In genomic region chr12:12018454-12018853, GRCh38 we compare ENCODE assay signal across 11 cellular contexts. TPM values are rescaled to one million over a fixed set of nuclear protein-coding genes. Genes with fewer than 3 reads are reported as not detected.
DNase-seq lines count a peak whose midpoint lies in the region; ATAC-seq and TF ChIP-seq lines count a peak whose summit lies in the region.
"Had no signal": no experiment of that assay in that cellular context is flagged by ENCODE, and none has a peak within 500 bp of the region (broad histone marks: within the 10 kb centered on the region; RNA-seq: fewer than 3 reads in every experiment).

No MANE protein-coding gene starts in this region.

- H3K4me2 ChIP-seq in PC-9, result no peak overlapping the region

- H3K27me3 ChIP-seq in esophagus muscularis mucosa (no peaks in the 10 kb centered on the region), PC-9 (ENCODE audit: insufficient read depth, low read depth) (no peaks in the 10 kb centered on the region)

- WGBS in esophagus muscularis mucosa, result 61% methylated on average over 8 of the region's 8 CpGs

- intact Hi-C loops in left ventricle myocardium superior (cut with micrococcal nuclease) (no loop called here), esophagus muscularis mucosa (cut with DNase I) (no loop called here), PC-9 (cut with micrococcal nuclease; ENCODE audit: unreplicated experiment) (no loop called here)

- no peak for TF ChIP-seq EP300 in esophagus muscularis mucosa (IDR thresholded peaks at IDR 0.05)

- TF ChIP-seq CTCF in esophagus muscularis mucosa (IDR thresholded peaks at IDR 0.05) (no peak), PC-9 (conservative IDR thresholded peaks at IDR 0.05) (no peak)

- POLR2A ChIA-PET in PC-9 (lab: Charles Lee; ENCODE audit: unreplicated experiment), result no interaction called here

- TF ChIP-seq POLR2A in esophagus muscularis mucosa (IDR thresholded peaks at IDR 0.05; ENCODE audit: low read depth), result no peak

- H3K27ac ChIP-seq in esophagus muscularis mucosa (replicated peaks in 1 of 4) (no peak overlapping the region), PC-9 (no peak overlapping the region)

- no peaks in the 10 kb centered on the region for H4K20me1 ChIP-seq in PC-9 (ENCODE audit: insufficient read depth)

- no peak overlapping the region for H3K4me3 ChIP-seq in esophagus muscularis mucosa
- H3K4me3 ChIP-seq in PC-9, result no peak overlapping the region

- H3K79me2 ChIP-seq in PC-9 (ENCODE audit: low read depth), result no peaks in the 10 kb centered on the region

- peak; percentile 34 for DNase-seq in activated effector memory CD4-positive, alpha-beta T cell treated with anti-CD3 and anti-CD28 coated beads, Interleukin-2, amount 50 U/mL, for 16 hours
- no peak for DNase-seq in activated effector memory CD4-positive, alpha-beta T cell treated with Interleukin-2 at 50 U/mL for 16 hours
- DNase-seq in amniotic epithelial cell (ENCODE audit: low read depth), result peak; percentile 58
- DNase-seq in left ventricle myocardium superior, result no peak
- peak; percentile 49 for DNase-seq in superior temporal gyrus (ENCODE audit: extremely low spot score)
- DNase-seq in esophagus muscularis mucosa (ENCODE audit: extremely low spot score), result no peak
- DNase-seq in PC-9, result no peak
- no peak for DNase-seq in SK-N-DZ (ENCODE audit: low spot score)
- DNase-seq: NCI-H524 treated with DMSO at 0.1 percent for 48 hours had no signal

- H3K4me1 ChIP-seq in esophagus muscularis mucosa (peaks cover 0 to 7% (median 0%) of the 10 kb centered on the region in 4 donors), PC-9 (replicated peaks; ENCODE audit: insufficient read depth) (no peaks in the 10 kb centered on the region; the same call in 1 of the 2 replicates)

- H3K36me3 ChIP-seq in esophagus muscularis mucosa (no peaks in the 10 kb centered on the region), PC-9 (ENCODE audit: low read depth) (no peaks in the 10 kb centered on the region)

- no peaks in the 10 kb centered on the region for H3K9me2 ChIP-seq in PC-9 (ENCODE audit: insufficient read depth)

- ATAC-seq in left ventricle myocardium superior, result peak; percentile 50

- no peaks in the 10 kb centered on the region for H3F3A ChIP-seq in PC-9 (ENCODE audit: insufficient read depth, low read depth)

- CTCF ChIA-PET in PC-9 (lab: Charles Lee), result interaction anchor here (1.0 kb wide), 1 partner anchor 9 kb away, joined by 4 read pairs; no protein-coding TSS in a partner anchor

- no peak overlapping the region for H2AFZ ChIP-seq in PC-9

- no peaks in the 10 kb centered on the region for H3K9me3 ChIP-seq in esophagus muscularis mucosa
- H3K9me3 ChIP-seq in PC-9 (ENCODE audit: insufficient read depth, low read depth), result no peaks in the 10 kb centered on the region

- no TSS peak for BruUV-seq in PC-9 (replicated peaks; lab: Mats Ljungman, UMichigan)

RNA-seq across cellular contexts. Expression of gene BCL2L14, which starts 52.3 kb away (rescaled TPM):
- total RNA-seq in left ventricle myocardium superior, result not detected
- total RNA-seq in esophagus muscularis mucosa, result not detected
- total RNA-seq in PC-9 (2021), result 4.8 and 6.0 TPM in 2 replicates
- not detected in 2 replicates for polyA plus RNA-seq in SK-N-DZ (2014; cell fraction: cytosol; rRNA removed)
- not detected in 2 replicates for polyA plus RNA-seq in SK-N-DZ (2014; cell fraction: nucleus; rRNA removed)
- total RNA-seq: dermis microvascular lymphatic vessel endothelial cell had no signal
- polyA plus RNA-seq: BJ had no signal

Comparison
In these comparisons a context has a peak if more than half of its experiments do, and no peak if none do; other contexts are left out.
1. DNase-seq: peak in activated effector memory CD4-positive, alpha-beta T cell treated with anti-CD3 and anti-CD28 coated beads, Interleukin-2, amount 50 U/mL, for 16 hours (single experiment), amniotic epithelial cell (single experiment) and superior temporal gyrus (single experiment); none in activated effector memory CD4-positive, alpha-beta T cell treated with Interleukin-2 at 50 U/mL for 16 hours (single experiment), left ventricle myocardium superior (single experiment), esophagus muscularis mucosa (single experiment), PC-9 (0 of 2) and SK-N-DZ (single experiment).